ENCODE assay signal across 35 cellular contexts in the genomic region with DNA sequence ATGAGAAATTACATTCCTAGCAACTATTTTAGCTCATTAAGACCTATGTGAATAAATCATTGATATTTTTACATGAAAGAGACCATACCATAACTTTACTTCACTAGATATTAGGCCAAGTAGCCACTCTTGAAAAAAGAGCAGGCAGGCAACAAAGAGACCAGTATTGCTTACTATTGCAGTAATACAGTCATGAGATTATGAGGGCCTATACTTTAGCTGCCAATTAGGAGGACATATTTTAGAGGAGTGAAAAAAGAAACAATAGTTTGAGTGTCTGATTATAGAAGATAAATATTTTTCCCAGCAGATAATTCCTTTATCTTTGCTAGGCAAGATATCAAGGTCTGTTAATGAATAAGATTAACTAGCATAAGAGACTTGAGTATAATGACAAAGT.
"Had no signal": no experiment of that assay in that cellular context is flagged by ENCODE, and none has a peak within 500 bp of the region (broad histone marks: within the 10 kb centered on the region; RNA-seq: fewer than 3 reads in every experiment).

No MANE protein-coding gene starts in this region.

- H3K27ac ChIP-seq: KMS-11 had no signal

- H3K36me3 ChIP-seq: MG63 had no signal

- H3K4me3 ChIP-seq: MG63 had no signal

- DNase-seq: Karpas-422, Kasumi-1, MG63, MM.1S, MV-4-11, NCI-H1048, NCI-H1092, NCI-H1092 treated with DMSO at 0.1 percent for 48 hours, NCI-H1105, NCI-H1105 treated with DMSO at 0.1 percent for 48 hours, NCI-H1417, NCI-H1417 treated with DMSO at 0.1 percent for 48 hours, NCI-H1436, NCI-H1436 treated with DMSO at 0.1 percent for 48 hours, NCI-H146, NCI-H1694, NCI-H1694 treated with DMSO at 0.1 percent for 48 hours, NCI-H187, NCI-H187 treated with DMSO at 0.1 percent for 48 hours, NCI-H1930, NCI-H2029, NCI-H2029 treated with DMSO at 0.1 percent for 48 hours, NCI-H2081, NCI-H2081 treated with DMSO at 0.1 percent for 48 hours, NCI-H2107, NCI-H2171, NCI-H2171 treated with DMSO at 0.1 percent for 48 hours, NCI-H2227 treated with DMSO at 0.1 percent for 48 hours, NCI-H226, NCI-H345, NCI-H446, NCI-H446 treated with DMSO at 0.1 percent for 48 hours, NCI-H510A, NCI-H510A treated with DMSO at 0.1 percent for 48 hours had no signal

- H3K9me3 ChIP-seq: MG63 had no signal

- H3K27me3 ChIP-seq: MG63 had no signal
